In genomic region chr2:105235388-105236059, GRCh38 we compare ENCODE assay signal across 1 cellular context.
TF ChIP-seq lines count a peak whose summit lies in the region.

No MANE protein-coding gene starts in this region.

TF ChIP-seq in K562, 482 proteins besides CTCF, POLR2A, EP300 and RAD21 (continued from another document):
- TF ChIP-seq DEAF1 (CRISPR knock-in tag; IDR thresholded peaks at IDR 0.05) = 0 out of 2 replicates have a peak, but pooled peaks have one; percentile 50
- no peak for TF ChIP-seq PHF8 (IDR thresholded peaks at IDR 0.05; ENCODE audit: borderline replicate concordance, low read length)
- peak; percentile 56 for TF ChIP-seq ARID1B (IDR thresholded peaks at IDR 0.05)
- TF ChIP-seq SMC3 (conservative IDR thresholded peaks at IDR 0.05; ENCODE audit: insufficient read depth, low read depth, low read length) = peak; percentile 77
- TF ChIP-seq ZEB2 (IDR thresholded peaks at IDR 0.05) = peak; percentile 59; the same call in 1 of the 2 replicates
- peak; percentile 65; the same call in 1 of the 2 replicates for TF ChIP-seq SMARCE1 (IDR thresholded peaks at IDR 0.05)
- TF ChIP-seq DPF2 (IDR thresholded peaks at IDR 0.05) = peak; percentile 62; the same call in 1 of the 2 replicates
- TF ChIP-seq CEBPB (tag; IDR thresholded peaks at IDR 0.05) = peak; percentile 28; the same call in 1 of the 2 replicates
- peak; percentile 75 for TF ChIP-seq MEIS2 (IDR thresholded peaks at IDR 0.05; ENCODE audit: partially characterized antibody)
- peak; percentile 39; the same call in 1 of the 2 replicates for TF ChIP-seq MYC (IDR thresholded peaks at IDR 0.05; ENCODE audit: low read depth, low read length)
- TF ChIP-seq MYC (CRISPR knock-in tag; IDR thresholded peaks at IDR 0.05; ENCODE audit: borderline replicate concordance, low read depth) = no peak
- 0 out of 2 replicates have a peak, but pooled peaks have one; percentile 6 for TF ChIP-seq KLF16 (IDR thresholded peaks at IDR 0.05)
- TF ChIP-seq ZNF316 (IDR thresholded peaks at IDR 0.05) = peak; percentile 60; the same call in 1 of the 2 replicates
- TF ChIP-seq ZNF583 (CRISPR knock-in tag; IDR thresholded peaks at IDR 0.05) = no peak
- TF ChIP-seq EP400 (IDR thresholded peaks at IDR 0.05) = no peak
- peak; percentile 91 for TF ChIP-seq CTBP1 (IDR thresholded peaks at IDR 0.05; ENCODE audit: borderline replicate concordance)
- TF ChIP-seq MLLT1 (IDR thresholded peaks at IDR 0.05) = no peak
- TF ChIP-seq ATF7 (IDR thresholded peaks at IDR 0.05) = peak; percentile 87
- TF ChIP-seq SOX6 (IDR thresholded peaks at IDR 0.05) = peak; percentile 36; the same call in 1 of the 2 replicates
- TF ChIP-seq C11orf30 (IDR thresholded peaks at IDR 0.05; ENCODE audit: low read depth) = peak; percentile 73
- TF ChIP-seq CEBPG (CRISPR knock-in tag; IDR thresholded peaks at IDR 0.05) = no peak
- TF ChIP-seq CEBPG (tag; conservative IDR thresholded peaks at IDR 0.05 in 1 of 2, IDR thresholded peaks at IDR 0.05 in 1 of 2) = peak in 1 of 2 experiments; percentile 72; a peak in 1 of 4 replicates
- peak in 1 of 2 experiments; percentile 15; a peak in 1 of 4 replicates for TF ChIP-seq RCOR1 (IDR thresholded peaks at IDR 0.05; ENCODE audit: borderline replicate concordance in 1 of 2, low read depth in 2 of 2, low read length in 2 of 2)
- peak; percentile 91 for TF ChIP-seq ATF3 (IDR thresholded peaks at IDR 0.05)
- 0 out of 2 replicates have a peak, but pooled peaks have one; percentile 35 for TF ChIP-seq ATF3 (CRISPR knock-in tag; conservative IDR thresholded peaks at IDR 0.05)
- TF ChIP-seq ETV1 (tag; conservative IDR thresholded peaks at IDR 0.05; ENCODE audit: low read depth) = peak; percentile 59
- no peak for TF ChIP-seq SMARCB1 (IDR thresholded peaks at IDR 0.05; ENCODE audit: insufficient read length, low read depth)
- peak; percentile 85 for TF ChIP-seq MAFG (tag; conservative IDR thresholded peaks at IDR 0.05)
- no peak for TF ChIP-seq RNF219 (CRISPR knock-in tag; IDR thresholded peaks at IDR 0.05)
- peak; percentile 80 for TF ChIP-seq NFE2 (IDR thresholded peaks at IDR 0.05; ENCODE audit: low read depth)
- TF ChIP-seq CTCFL (IDR thresholded peaks at IDR 0.05; ENCODE audit: borderline replicate concordance, insufficient read depth, low read depth, low read length, poor library complexity, severe bottlenecking) = peak; percentile 70
- TF ChIP-seq KLF13 (tag; IDR thresholded peaks at IDR 0.05; ENCODE audit: borderline replicate concordance, low read depth) = no peak
- TF ChIP-seq MAFK (IDR thresholded peaks at IDR 0.05; ENCODE audit: low read length) = peak; percentile 22
